9 cellular contexts compared by ENCODE assay signal in the genomic region with DNA sequence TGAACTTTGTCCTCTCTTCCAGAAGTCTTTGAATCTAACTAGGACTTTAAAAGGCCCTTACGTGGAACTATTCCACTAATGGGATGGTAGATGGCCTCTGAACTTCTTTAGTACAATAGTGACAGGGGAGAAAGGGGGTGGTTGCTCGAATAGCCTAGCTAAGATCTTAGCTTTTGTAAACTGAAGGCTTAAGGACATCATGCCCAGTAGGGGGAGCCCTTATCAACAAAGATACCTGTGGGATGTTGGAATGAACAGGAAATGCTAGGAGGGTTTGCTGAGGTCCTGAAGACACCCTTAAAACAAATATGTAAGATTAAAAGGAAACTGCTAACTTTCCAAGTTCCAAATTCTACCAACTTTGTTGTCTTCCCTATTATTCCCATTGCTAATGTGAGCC. TPM values are rescaled to one million over a fixed set of nuclear protein-coding genes. Genes with fewer than 3 reads are reported as not detected.
DNase-seq lines count a peak whose midpoint lies in the region; ATAC-seq lines count a peak whose summit lies in the region.
"Had no signal": no experiment of that assay in that cellular context is flagged by ENCODE, and none has a peak within 500 bp of the region (broad histone marks: within the 10 kb centered on the region; RNA-seq: fewer than 3 reads in every experiment).

No MANE protein-coding gene starts in this region.

- peak; percentile 9 for DNase-seq in activated T-cell treated with anti-CD3 and anti-CD28 coated beads for 1 hour (ENCODE audit: low read depth)
- no peak for DNase-seq in activated T-cell treated with anti-CD3 and anti-CD28 coated beads, Interleukin-2, amount 50 U/mL, for 1 hour
- DNase-seq in NCI-H524 treated with DMSO at 0.1 percent for 48 hours (lab: John Stamatoyannopoulos, UW), result peak; percentile 36
- peak; percentile 27 for DNase-seq in activated T-helper 1 cell treated with anti-CD3 and anti-CD28 coated beads, Interleukin-12 subunit alpha, Interleukin-12 subunit beta, Interleukin-2, Interleukin-4 antibody, amounts not matched to agents 30 ng/mL and 10 ng/mL and 1 ng/mL, durations not matched to agents 14 hours and 24 hours and 36 hours (ENCODE audit: low spot score)
- peak in 33 of 42 donors; percentile 18 to 90 (median 68) for DNase-seq in head of caudate nucleus
- peak; percentile 87 for DNase-seq in pons (ENCODE audit: low spot score)

- H3K27me3 Mint-ChIP-seq in activated T-helper 1 cell treated with anti-CD3 and anti-CD28 coated beads, Interleukin-12 subunit alpha, Interleukin-12 subunit beta, Interleukin-2, Interleukin-4 antibody, amounts not matched to agents 30 ng/mL and 10 ng/mL and 1 ng/mL, durations not matched to agents 14 hours and 24 hours and 36 hours (ENCODE audit: insufficient read depth), result peaks cover 2% of the 10 kb centered on the region

- H3K27ac Mint-ChIP-seq in activated T-helper 1 cell treated with anti-CD3 and anti-CD28 coated beads, Interleukin-12 subunit alpha, Interleukin-12 subunit beta, Interleukin-2, Interleukin-4 antibody, amounts not matched to agents 30 ng/mL and 10 ng/mL and 1 ng/mL, durations not matched to agents 14 hours and 24 hours and 36 hours, result no peak overlapping the region

- no peaks in the 10 kb centered on the region for H3K4me1 Mint-ChIP-seq in activated T-helper 1 cell treated with anti-CD3 and anti-CD28 coated beads, Interleukin-12 subunit alpha, Interleukin-12 subunit beta, Interleukin-2, Interleukin-4 antibody, amounts not matched to agents 30 ng/mL and 10 ng/mL and 1 ng/mL, durations not matched to agents 14 hours and 24 hours and 36 hours (ENCODE audit: low read depth)
- H3K4me1 Mint-ChIP-seq: central memory CD8-positive, alpha-beta T cell had no signal

- H3K4me3 Mint-ChIP-seq in activated T-helper 1 cell treated with anti-CD3 and anti-CD28 coated beads, Interleukin-12 subunit alpha, Interleukin-12 subunit beta, Interleukin-2, Interleukin-4 antibody, amounts not matched to agents 30 ng/mL and 10 ng/mL and 1 ng/mL, durations not matched to agents 14 hours and 24 hours and 36 hours, result no peak overlapping the region
- H3K4me3 Mint-ChIP-seq: central memory CD8-positive, alpha-beta T cell had no signal

- intact Hi-C loops in activated T-helper 1 cell treated with anti-CD3 and anti-CD28 coated beads, Interleukin-12 subunit alpha, Interleukin-12 subunit beta, Interleukin-2, Interleukin-4 antibody, amounts not matched to agents 30 ng/mL and 10 ng/mL and 1 ng/mL, durations not matched to agents 14 hours and 24 hours and 36 hours (cut with micrococcal nuclease), result loop anchor here (1.0 to 5.0 kb wide), 3 partner anchors 174 to 690 kb away; no protein-coding TSS in a partner anchor
- intact Hi-C loops in head of caudate nucleus (cut with DNase I), result no loop called here

- H3K36me3 Mint-ChIP-seq in activated T-helper 1 cell treated with anti-CD3 and anti-CD28 coated beads, Interleukin-12 subunit alpha, Interleukin-12 subunit beta, Interleukin-2, Interleukin-4 antibody, amounts not matched to agents 30 ng/mL and 10 ng/mL and 1 ng/mL, durations not matched to agents 14 hours and 24 hours and 36 hours (ENCODE audit: low read depth), result no peaks in the 10 kb centered on the region

- ATAC-seq in HG03432 (IDR thresholded peaks at IDR 0.05; ENCODE audit: unreplicated experiment) (peak; percentile 65), HG03342 (IDR thresholded peaks at IDR 0.05; ENCODE audit: unreplicated experiment) (no peak)

- H3K9me3 Mint-ChIP-seq in activated T-helper 1 cell treated with anti-CD3 and anti-CD28 coated beads, Interleukin-12 subunit alpha, Interleukin-12 subunit beta, Interleukin-2, Interleukin-4 antibody, amounts not matched to agents 30 ng/mL and 10 ng/mL and 1 ng/mL, durations not matched to agents 14 hours and 24 hours and 36 hours, result no peaks in the 10 kb centered on the region
- H3K9me3 Mint-ChIP-seq: central memory CD8-positive, alpha-beta T cell had no signal

RNA-seq across cellular contexts. Expression of a gene that starts 33.2 kb away (rescaled TPM):
- not detected in 2 replicates for total RNA-seq in activated T-helper 1 cell treated with anti-CD3 and anti-CD28 coated beads, Interleukin-12 subunit alpha, Interleukin-12 subunit beta, Interleukin-2, Interleukin-4 antibody, amounts not matched to agents 30 ng/mL and 10 ng/mL and 1 ng/mL, durations not matched to agents 14 hours and 24 hours and 36 hours

RNA-seq across cellular contexts. Expression of a gene that starts 39.2 kb away (rescaled TPM):
- not detected in 2 replicates for total RNA-seq in activated T-helper 1 cell treated with anti-CD3 and anti-CD28 coated beads, Interleukin-12 subunit alpha, Interleukin-12 subunit beta, Interleukin-2, Interleukin-4 antibody, amounts not matched to agents 30 ng/mL and 10 ng/mL and 1 ng/mL, durations not matched to agents 14 hours and 24 hours and 36 hours
